8 cellular contexts compared by ENCODE assay signal in the genomic region with DNA sequence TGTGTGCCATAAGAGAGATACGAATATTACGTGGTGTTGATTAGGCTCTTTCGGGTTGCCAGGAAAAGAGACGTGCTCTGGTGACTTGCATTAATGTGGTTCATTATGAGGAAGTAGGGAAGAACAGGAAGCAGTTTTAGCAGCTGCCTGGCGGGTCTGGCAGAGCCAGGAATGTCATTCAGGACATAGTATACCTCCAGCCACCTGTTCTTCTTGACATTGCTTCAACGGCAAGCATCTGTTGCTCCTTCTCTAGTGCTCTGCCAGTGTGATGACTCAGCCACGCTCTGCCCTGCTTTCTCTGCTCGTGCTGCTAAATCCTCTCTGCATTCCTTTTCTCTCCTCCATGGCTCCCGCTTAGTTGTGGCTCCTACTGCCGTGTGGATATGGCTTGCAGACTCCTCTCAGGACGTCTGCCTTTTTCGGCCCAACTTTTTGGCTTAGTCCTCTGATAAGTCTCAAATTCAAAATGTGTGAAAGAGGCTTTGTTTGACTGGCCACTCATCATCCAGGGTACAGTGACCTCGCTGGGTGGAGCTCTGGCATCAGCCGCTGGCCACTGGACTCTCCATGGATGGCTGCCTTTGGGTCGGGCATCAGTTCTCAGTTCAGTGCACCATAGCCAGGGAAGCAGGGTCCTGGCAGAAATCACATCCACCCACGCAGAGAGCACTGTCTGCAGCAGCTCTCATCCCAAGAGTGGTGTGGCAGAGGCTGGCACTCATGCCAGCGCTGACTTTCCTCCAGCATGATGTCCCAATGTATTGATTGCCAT.
DNase-seq lines count a peak whose midpoint lies in the region; ATAC-seq and TF ChIP-seq lines count a peak whose summit lies in the region.

No MANE protein-coding gene starts in this region.

- peak; percentile 49 for DNase-seq in Right ventricle myocardium superior
- no peak for DNase-seq in cardiac septum (ENCODE audit: low spot score)
- peak in 42 of 56 donors; percentile 6 to 72 (median 32) for DNase-seq in amygdala (lab: John Stamatoyannopoulos, UW)
- DNase-seq in right lobe of liver = peak; percentile 77 to 85 (median 83)
- DNase-seq in NCI-H1417 treated with DMSO at 0.1 percent for 48 hours (lab: John Stamatoyannopoulos, UW) = no peak
- no peak for DNase-seq in vagina (ENCODE audit: extremely low spot score in 2 of 2)
- no peak for DNase-seq in GM13976 (ENCODE audit: low spot score)
- no peak for DNase-seq in NCI-H82 treated with DMSO at 0.1 percent for 48 hours (lab: John Stamatoyannopoulos, UW; ENCODE audit: unreplicated experiment)

- WGBS in right lobe of liver (ENCODE audit: insufficient coverage, low coverage, low lambda C conversion rate, missing lambda C conversion rate) = 22% methylated on average over 15 of the region's 17 CpGs

- TF ChIP-seq CTCF in right lobe of liver (IDR thresholded peaks at IDR 0.05) (no peak), vagina (IDR thresholded peaks at IDR 0.05) (no peak), GM13976 (IDR thresholded peaks at IDR 0.05; ENCODE audit: borderline replicate concordance, control extremely low read depth, extremely low read depth, insufficient read depth, missing control alignments) (no peak)

- no peaks in the 10 kb centered on the region for H3K9me3 ChIP-seq in right lobe of liver
- H3K9me3 ChIP-seq in vagina = no peaks in the 10 kb centered on the region

- H3K27me3 ChIP-seq in right lobe of liver (no peaks in the 10 kb centered on the region), vagina (no peaks in the 10 kb centered on the region)

- no peak for TF ChIP-seq POLR2A in right lobe of liver (IDR thresholded peaks at IDR 0.05)
- TF ChIP-seq POLR2A in vagina (IDR thresholded peaks at IDR 0.05) = no peak

- H3K27ac ChIP-seq in right lobe of liver (no peak overlapping the region), vagina (no peak overlapping the region)

- H3K4me3 ChIP-seq in right lobe of liver = no peak overlapping the region
- no peak overlapping the region for H3K4me3 ChIP-seq in vagina

- intact Hi-C loops in Right ventricle myocardium superior (cut with DNase I) (no loop called here), cardiac septum (cut with DNase I) (no loop called here), right lobe of liver (cut with DNase I) (loop anchor here in 1 of 2 donors (10.0 kb wide), 1 partner anchor 100 kb away; no protein-coding TSS in a partner anchor), vagina (cut with DNase I) (no loop called here)

- H3K36me3 ChIP-seq in right lobe of liver (no peaks in the 10 kb centered on the region), vagina (no peaks in the 10 kb centered on the region)

- ATAC-seq in Right ventricle myocardium superior (ENCODE audit: poor library complexity) (peak; percentile 45), right lobe of liver (peak; percentile 93 to 97 (median 97))

- in situ Hi-C loops in GM13976 (cut with MboI; ENCODE audit: low sequenced_read_pairs, unreplicated experiment) = no loop called here

- peaks cover 0 to 9% (median 0%) of the 10 kb centered on the region in 4 donors for H3K4me1 ChIP-seq in right lobe of liver
- no peaks in the 10 kb centered on the region for H3K4me1 ChIP-seq in vagina

Comparison
In these comparisons a context has a peak if more than half of its experiments do, and no peak if none do; other contexts are left out.
1. DNase-seq: peak in Right ventricle myocardium superior (single experiment), amygdala (42 of 56) and right lobe of liver (3 of 3); none in cardiac septum (single experiment), NCI-H1417 treated with DMSO at 0.1 percent for 48 hours (single experiment), vagina (0 of 2), GM13976 (single experiment) and NCI-H82 treated with DMSO at 0.1 percent for 48 hours (single experiment).